In genomic region chr21:44497641-44498243, GRCh38 we compare ENCODE assay signal across 1 cellular context.
TF ChIP-seq lines count a peak whose summit lies in the region.

No MANE protein-coding gene starts in this region.

TF ChIP-seq in GM23338, 12 proteins besides CTCF, POLR2A, EP300 and RAD21:
- TF ChIP-seq ZNF462 (CRISPR knock-in tag; IDR thresholded peaks at IDR 0.05), result no peak
- TF ChIP-seq ETS1 (IDR thresholded peaks at IDR 0.05), result no peak
- TF ChIP-seq NANOG (IDR thresholded peaks at IDR 0.05; ENCODE audit: borderline replicate concordance), result no peak
- TF ChIP-seq POLR2AphosphoS5 (IDR thresholded peaks at IDR 0.05; ENCODE audit: low read depth), result no peak
- TF ChIP-seq EZH2phosphoT487 (IDR thresholded peaks at IDR 0.05; ENCODE audit: unreplicated experiment), result no peak
- no peak for TF ChIP-seq CREB1 (CRISPR knock-in tag; IDR thresholded peaks at IDR 0.05; ENCODE audit: low read depth)
- no peak for TF ChIP-seq STAT1 (IDR thresholded peaks at IDR 0.05; ENCODE audit: unreplicated experiment)
- TF ChIP-seq ZNF114 (CRISPR knock-in tag; IDR thresholded peaks at IDR 0.05), result no peak
- TF ChIP-seq EZH2 (IDR thresholded peaks at IDR 0.05; ENCODE audit: low read depth, unreplicated experiment), result no peak
- TF ChIP-seq JUNB (IDR thresholded peaks at IDR 0.05; ENCODE audit: unreplicated experiment), result no peak
- no peak for TF ChIP-seq ZNF331 (CRISPR knock-in tag; IDR thresholded peaks at IDR 0.05; ENCODE audit: low read depth)
- no peak for TF ChIP-seq REST (IDR thresholded peaks at IDR 0.05; ENCODE audit: unreplicated experiment)
